13 cellular contexts compared by ENCODE assay signal in the genomic region with DNA sequence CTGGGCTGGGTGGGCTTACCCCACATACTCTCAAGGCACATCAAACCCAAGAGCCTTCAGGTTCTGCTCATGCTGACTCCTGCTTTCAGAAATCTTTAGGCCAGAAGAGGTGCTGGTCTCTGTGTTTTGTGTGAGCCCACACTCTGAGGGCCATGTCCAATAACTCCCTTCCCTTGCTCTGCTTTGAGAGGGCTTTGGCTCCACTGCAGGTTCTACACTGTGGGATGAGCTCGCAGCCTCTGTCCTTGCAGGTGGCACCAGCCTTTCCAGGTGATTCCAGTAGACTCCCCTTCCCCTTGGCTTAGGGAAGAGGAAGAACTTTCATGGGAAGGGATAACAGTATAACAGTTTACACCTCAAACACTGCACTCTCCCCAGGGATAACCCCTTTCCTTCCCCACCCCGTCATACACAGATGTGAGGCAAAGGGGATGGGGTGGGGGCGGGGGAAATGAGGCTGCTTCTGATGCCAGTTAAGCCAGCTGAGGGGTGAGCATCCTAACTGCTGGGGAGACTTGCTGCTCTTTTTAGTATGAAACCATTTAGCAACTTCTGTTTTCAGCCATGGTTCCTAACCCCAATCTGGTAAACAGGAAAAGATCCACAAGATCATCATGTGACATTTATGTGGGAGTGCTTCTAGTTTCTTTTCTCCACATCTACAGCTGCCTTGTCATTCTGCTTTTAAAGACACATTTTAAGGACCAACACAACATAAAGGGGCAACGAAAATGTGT.
DNase-seq lines count a peak whose midpoint lies in the region; ATAC-seq, FAIRE-seq and TF ChIP-seq lines count a peak whose summit lies in the region.
"Had no signal": no experiment of that assay in that cellular context is flagged by ENCODE, and none has a peak within 500 bp of the region (broad histone marks: within the 10 kb centered on the region; RNA-seq: fewer than 3 reads in every experiment).

No MANE protein-coding gene starts in this region.

- no peak overlapping the region for H3K4me3 ChIP-seq in KMS-11 (IDR thresholded peaks at IDR 0.05; ENCODE audit: insufficient read depth, low read depth, low read length)
- no peak overlapping the region for H3K4me3 ChIP-seq in tibial artery

- H3K36me3 ChIP-seq in KMS-11 (ENCODE audit: insufficient read depth) (no peaks in the 10 kb centered on the region), tibial artery (no peaks in the 10 kb centered on the region)

- H3K27me3 ChIP-seq in KMS-11 (ENCODE audit: insufficient read depth, low read depth) (no peaks in the 10 kb centered on the region), tibial artery (no peaks in the 10 kb centered on the region)

- H3K4me1 ChIP-seq in KMS-11 (ENCODE audit: low read depth, poor library complexity, severe bottlenecking) (peaks cover 28% of the 10 kb centered on the region), tibial artery (no peaks in the 10 kb centered on the region)

- H3K27ac ChIP-seq in KMS-11: no peak overlapping the region; the same call in 1 of the 2 replicates
- no peak overlapping the region for H3K27ac ChIP-seq in tibial artery

- peak; percentile 51 for ATAC-seq in GM19025 (IDR thresholded peaks at IDR 0.05; ENCODE audit: low read depth, unreplicated experiment)
- ATAC-seq: naive thymus-derived CD4-positive, alpha-beta T cell had no signal

- peaks cover 22% of the 10 kb centered on the region for H3K4me1 Mint-ChIP-seq in CD14-positive monocyte

- H3K9me3 Mint-ChIP-seq in CD14-positive monocyte: peaks cover 0 to 4% (median 2%) of the 10 kb centered on the region in 7 donors
- H3K9me3 Mint-ChIP-seq: stimulated activated naive CD8-positive, alpha-beta T cell treated with anti-CD3 and anti-CD28 coated beads, Interleukin-15, Interleukin-2, amounts not matched to agents 100 ng/mL and 50 ng/mL, for 24 hours had no signal

- H2AFZ ChIP-seq in KMS-11 (ENCODE audit: low read depth): no peak overlapping the region

- H3K36me3 Mint-ChIP-seq in CD14-positive monocyte: peaks cover 31 to 35% of the 10 kb centered on the region in 2 donors

- DNase-seq in CD14-positive monocyte (ENCODE audit: low spot score): no peak
- DNase-seq in globus pallidus (ENCODE audit: low spot score): peak; percentile 52
- no peak for DNase-seq in frontal cortex (ENCODE audit: low spot score in 2 of 2)
- DNase-seq in GOT3 (lab: John Stamatoyannopoulos, UW): no peak
- no peak for DNase-seq in tibial artery
- no peak for DNase-seq in kidney glomerular epithelial cell (lab: John Stamatoyannopoulos, UW)
- DNase-seq: activated effector memory CD4-positive, alpha-beta T cell treated with anti-CD3 and anti-CD28 coated beads, Interleukin-2, amount 50 U/mL, for 16 hours; dermis blood vessel endothelial cell; NCI-H748 treated with DMSO at 0.1 percent for 48 hours had no signal

- intact Hi-C loops in CD14-positive monocyte (cut with micrococcal nuclease) (no loop called here), tibial artery (cut with DNase I; ENCODE audit: low total_unique reads) (no loop called here)

- no peak for TF ChIP-seq CTCF in CD14-positive monocyte (IDR thresholded peaks at IDR 0.05)
- TF ChIP-seq CTCF in KMS-11 (conservative IDR thresholded peaks at IDR 0.05; ENCODE audit: low read depth, low read length): no peak
- no peak for TF ChIP-seq CTCF in tibial artery (IDR thresholded peaks at IDR 0.05)

- no peaks in the 10 kb centered on the region for H3K79me2 ChIP-seq in KMS-11 (ENCODE audit: insufficient read depth, low read depth)

- H3K27ac Mint-ChIP-seq in CD14-positive monocyte: peak overlapping the region; percentile 69 to 87 (median 80)
- H3K27ac Mint-ChIP-seq: stimulated activated naive CD8-positive, alpha-beta T cell treated with anti-CD3 and anti-CD28 coated beads, Interleukin-15, Interleukin-2, amounts not matched to agents 100 ng/mL and 50 ng/mL, for 24 hours had no signal

- H4K20me1 ChIP-seq in KMS-11 (ENCODE audit: insufficient read depth): no peaks in the 10 kb centered on the region

- no peaks in the 10 kb centered on the region for H3K9me3 ChIP-seq in tibial artery

- peak overlapping the region; percentile 46 for H3K4me2 ChIP-seq in KMS-11

- FAIRE-seq in frontal cortex (lab: Jason Lieb, UNC): no peak

- H3K9ac ChIP-seq in KMS-11: no peak overlapping the region

- H3K4me3 Mint-ChIP-seq in CD14-positive monocyte: peak overlapping the region; percentile 21 to 39
- H3K4me3 Mint-ChIP-seq: stimulated activated naive CD8-positive, alpha-beta T cell treated with anti-CD3 and anti-CD28 coated beads, Interleukin-15, Interleukin-2, amounts not matched to agents 100 ng/mL and 50 ng/mL, for 24 hours had no signal

- H3K27me3 Mint-ChIP-seq in CD14-positive monocyte (ENCODE audit: low read depth in 3 of 3): peaks cover 1 to 5% (median 3%) of the 10 kb centered on the region in 3 donors
- H3K27me3 Mint-ChIP-seq: naive thymus-derived CD4-positive, alpha-beta T cell; stimulated activated naive CD8-positive, alpha-beta T cell treated with anti-CD3 and anti-CD28 coated beads, Interleukin-15, Interleukin-2, amounts not matched to agents 100 ng/mL and 50 ng/mL, for 24 hours had no signal
